10 cellular contexts compared by ENCODE assay signal in genomic region chr4:77561720-77562119, GRCh38. TPM values are rescaled to one million over a fixed set of nuclear protein-coding genes. Genes with fewer than 3 reads are reported as not detected.
"Had no signal": no experiment of that assay in that cellular context is flagged by ENCODE, and none has a peak within 500 bp of the region (broad histone marks: within the 10 kb centered on the region; RNA-seq: fewer than 3 reads in every experiment).

No MANE protein-coding gene starts in this region.

RNA-seq across cellular contexts. Expression of gene CXCL13, which starts 43.9 kb away (rescaled TPM):
- total RNA-seq: OCI-LY7, PC-3, PC-9, Right ventricle myocardium inferior, Right ventricle myocardium superior, RPMI7951, SJCRH30, SJSA1, SK-MEL-5 had no signal
- polyA plus RNA-seq: SK-N-SH had no signal
